Comparison of ENCODE assay signal across 8 cellular contexts in the genomic region with DNA sequence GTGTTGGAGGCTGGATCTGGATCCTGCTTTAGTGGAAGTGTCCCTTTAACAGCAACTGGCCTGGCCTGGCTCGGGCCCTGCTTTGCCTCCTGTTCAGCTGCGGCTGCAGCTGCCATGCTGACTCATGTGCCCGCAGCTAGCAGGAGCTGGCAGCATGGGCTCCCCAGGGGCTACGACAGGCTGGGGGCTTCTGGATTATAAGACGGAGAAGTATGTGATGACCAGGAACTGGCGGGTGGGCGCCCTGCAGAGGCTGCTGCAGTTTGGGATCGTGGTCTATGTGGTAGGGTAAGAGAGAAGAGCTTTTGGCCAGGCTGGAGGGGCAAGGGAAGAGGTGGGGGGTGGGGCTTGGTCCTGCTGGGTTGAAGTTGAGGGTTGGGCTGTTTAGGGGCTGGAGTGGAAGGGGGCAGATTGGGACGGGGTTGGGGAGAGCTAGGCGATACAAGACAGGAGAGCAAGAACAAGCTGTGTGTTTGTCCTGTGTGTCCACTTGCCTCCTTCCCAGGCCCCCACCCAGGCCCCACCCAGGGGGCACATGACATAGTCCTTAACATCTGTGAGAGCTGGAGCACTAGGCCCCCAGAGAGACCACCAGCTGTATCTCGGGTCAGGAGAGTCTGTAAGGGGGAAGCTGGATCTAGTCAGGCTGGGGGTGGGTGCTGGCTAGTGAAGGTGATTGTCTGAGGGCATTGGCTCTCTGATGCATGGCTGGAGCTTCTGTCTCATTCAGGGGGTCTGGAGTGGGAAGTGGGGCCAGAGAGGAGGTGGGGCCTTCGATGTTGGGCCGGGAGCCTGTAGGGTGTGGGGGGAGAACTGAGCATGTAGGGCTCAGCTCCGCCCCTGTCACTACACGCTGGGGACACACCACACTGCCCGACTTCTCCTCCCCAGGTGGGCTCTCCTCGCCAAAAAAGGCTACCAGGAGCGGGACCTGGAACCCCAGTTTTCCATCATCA. TPM values are rescaled to one million over a fixed set of nuclear protein-coding genes. Genes with fewer than 3 reads are reported as not detected.
DNase-seq lines count a peak whose midpoint lies in the region; ATAC-seq and TF ChIP-seq lines count a peak whose summit lies in the region.

A gene (plus strand): TSS at position 115 of the 956 bp plus-strand sequence. CDS start 10 bp downstream, at position 125.

- peak within 1 kb of the TSS; percentile 66 for H3K4me2 ChIP-seq in parathyroid adenoma (ENCODE audit: low read length)

- no peak for TF ChIP-seq POLR2A in thyroid gland (IDR thresholded peaks at IDR 0.05)

- H3K79me2 ChIP-seq in parathyroid adenoma: no peaks in the 10 kb centered on the region

- WGBS in thyroid gland, 2 donors: 55 to 56% methylated on average over 16 to 18 of the region's 18 CpGs

- TF ChIP-seq CTCF in GM06990 (IDR thresholded peaks at IDR 0.05; ENCODE audit: insufficient read depth, low read length, poor library complexity, severe bottlenecking) (no peak), parathyroid adenoma (IDR thresholded peaks at IDR 0.05) (no peak), thyroid gland (IDR thresholded peaks at IDR 0.05) (no peak)

- intact Hi-C loops in thyroid gland (cut with DNase I): loop anchor here (5.0 kb wide), 1 partner anchor 48 kb away; a partner anchor contains a TSS

- H3K9me3 ChIP-seq in parathyroid adenoma (ENCODE audit: control insufficient read depth, low read length): no peaks in the 10 kb centered on the region
- no peaks in the 10 kb centered on the region for H3K9me3 ChIP-seq in thyroid gland

- no peak for DNase-seq in GM06990 (ENCODE audit: extremely low read depth, insufficient read length)
- peak; percentile 53 for DNase-seq in fibroblast of peridontal ligament (ENCODE audit: extremely low read depth)
- DNase-seq in dermis blood vessel endothelial cell: no peak
- DNase-seq in thyroid gland: no peak

- H3K36me3 ChIP-seq in GM06990 (ENCODE audit: control insufficient read depth, insufficient read depth, low read length) (no peaks in the 10 kb centered on the region), parathyroid adenoma (ENCODE audit: control insufficient read depth, insufficient read depth, low read length) (no peaks in the 10 kb centered on the region), thyroid gland (no peaks in the 10 kb centered on the region)

- peak within 1 kb of the TSS; percentile 74 for H2AFZ ChIP-seq in parathyroid adenoma

- H3K27ac ChIP-seq in parathyroid adenoma (peak within 1 kb of the TSS; percentile 2), thyroid gland (peak within 1 kb of the TSS in 1 of 3 donors; percentile 3)

- H3K4me3 ChIP-seq in GM06990 (replicated peaks; ENCODE audit: low read depth, low read length) (peak within 1 kb of the TSS; percentile 56), parathyroid adenoma (ENCODE audit: low read depth, low read length) (peak within 1 kb of the TSS; percentile 55), thyroid gland (replicated peaks in 1 of 3) (peak within 1 kb of the TSS in 1 of 3 donors; percentile 8)

- H3K4me1 ChIP-seq in parathyroid adenoma: no peaks in the 10 kb centered on the region
- H3K4me1 ChIP-seq in thyroid gland: peaks cover 8 to 17% of the 10 kb centered on the region in 2 donors

- no peak within 1 kb of the TSS for H3K9ac ChIP-seq in parathyroid adenoma

- peak; percentile 70 for ATAC-seq in SK-N-SH treated with all-trans-retinoic acid at 6 μM for 48 hours
- ATAC-seq in GM19023 (IDR thresholded peaks at IDR 0.05; ENCODE audit: unreplicated experiment): no peak
- no peak for ATAC-seq in HG03097 (IDR thresholded peaks at IDR 0.05; ENCODE audit: low FRiP score, unreplicated experiment)

- no peaks in the 10 kb centered on the region; the same call in 1 of the 2 replicates for H3K27me3 ChIP-seq in GM06990 (replicated peaks; ENCODE audit: control insufficient read depth, insufficient read depth, low read length)
- no peaks in the 10 kb centered on the region for H3K27me3 ChIP-seq in parathyroid adenoma (ENCODE audit: control insufficient read depth, insufficient read depth, low read length)
- H3K27me3 ChIP-seq in thyroid gland: no peaks in the 10 kb centered on the region

TF ChIP-seq in SK-N-SH treated with all-trans-retinoic acid at 6 μM for 48 hours, 23 proteins besides CTCF, POLR2A, EP300 and RAD21:
- no peak for TF ChIP-seq ZNF70 (CRISPR knock-in tag; IDR thresholded peaks at IDR 0.05)
- TF ChIP-seq BACH2 (CRISPR knock-in tag; IDR thresholded peaks at IDR 0.05; ENCODE audit: borderline replicate concordance): no peak
- TF ChIP-seq GLIS3 (CRISPR knock-in tag; IDR thresholded peaks at IDR 0.05): no peak
- TF ChIP-seq SNAI2 (CRISPR knock-in tag; IDR thresholded peaks at IDR 0.05): no peak
- TF ChIP-seq ISL1 (CRISPR knock-in tag; IDR thresholded peaks at IDR 0.05): no peak
- TF ChIP-seq ESRRG (CRISPR knock-in tag; IDR thresholded peaks at IDR 0.05): no peak
- no peak for TF ChIP-seq PPARA (CRISPR knock-in tag; IDR thresholded peaks at IDR 0.05; ENCODE audit: borderline replicate concordance)
- no peak for TF ChIP-seq CSDC2 (CRISPR knock-in tag; IDR thresholded peaks at IDR 0.05)
- TF ChIP-seq, protein P1, sequence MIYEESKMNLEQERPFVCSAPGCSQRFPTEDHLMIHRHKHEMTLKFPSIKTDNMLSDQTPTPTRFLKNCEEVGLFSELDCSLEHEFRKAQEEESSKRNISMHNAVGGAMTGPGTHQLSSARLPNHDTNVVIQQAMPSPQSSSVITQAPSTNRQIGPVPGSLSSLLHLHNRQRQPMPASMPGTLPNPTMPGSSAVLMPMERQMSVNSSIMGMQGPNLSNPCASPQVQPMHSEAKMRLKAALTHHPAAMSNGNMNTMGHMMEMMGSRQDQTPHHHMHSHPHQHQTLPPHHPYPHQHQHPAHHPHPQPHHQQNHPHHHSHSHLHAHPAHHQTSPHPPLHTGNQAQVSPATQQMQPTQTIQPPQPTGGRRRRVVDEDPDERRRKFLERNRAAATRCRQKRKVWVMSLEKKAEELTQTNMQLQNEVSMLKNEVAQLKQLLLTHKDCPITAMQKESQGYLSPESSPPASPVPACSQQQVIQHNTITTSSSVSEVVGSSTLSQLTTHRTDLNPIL (CRISPR knock-in tag; IDR thresholded peaks at IDR 0.05; ENCODE audit: low read depth): no peak
- TF ChIP-seq, protein P2, sequence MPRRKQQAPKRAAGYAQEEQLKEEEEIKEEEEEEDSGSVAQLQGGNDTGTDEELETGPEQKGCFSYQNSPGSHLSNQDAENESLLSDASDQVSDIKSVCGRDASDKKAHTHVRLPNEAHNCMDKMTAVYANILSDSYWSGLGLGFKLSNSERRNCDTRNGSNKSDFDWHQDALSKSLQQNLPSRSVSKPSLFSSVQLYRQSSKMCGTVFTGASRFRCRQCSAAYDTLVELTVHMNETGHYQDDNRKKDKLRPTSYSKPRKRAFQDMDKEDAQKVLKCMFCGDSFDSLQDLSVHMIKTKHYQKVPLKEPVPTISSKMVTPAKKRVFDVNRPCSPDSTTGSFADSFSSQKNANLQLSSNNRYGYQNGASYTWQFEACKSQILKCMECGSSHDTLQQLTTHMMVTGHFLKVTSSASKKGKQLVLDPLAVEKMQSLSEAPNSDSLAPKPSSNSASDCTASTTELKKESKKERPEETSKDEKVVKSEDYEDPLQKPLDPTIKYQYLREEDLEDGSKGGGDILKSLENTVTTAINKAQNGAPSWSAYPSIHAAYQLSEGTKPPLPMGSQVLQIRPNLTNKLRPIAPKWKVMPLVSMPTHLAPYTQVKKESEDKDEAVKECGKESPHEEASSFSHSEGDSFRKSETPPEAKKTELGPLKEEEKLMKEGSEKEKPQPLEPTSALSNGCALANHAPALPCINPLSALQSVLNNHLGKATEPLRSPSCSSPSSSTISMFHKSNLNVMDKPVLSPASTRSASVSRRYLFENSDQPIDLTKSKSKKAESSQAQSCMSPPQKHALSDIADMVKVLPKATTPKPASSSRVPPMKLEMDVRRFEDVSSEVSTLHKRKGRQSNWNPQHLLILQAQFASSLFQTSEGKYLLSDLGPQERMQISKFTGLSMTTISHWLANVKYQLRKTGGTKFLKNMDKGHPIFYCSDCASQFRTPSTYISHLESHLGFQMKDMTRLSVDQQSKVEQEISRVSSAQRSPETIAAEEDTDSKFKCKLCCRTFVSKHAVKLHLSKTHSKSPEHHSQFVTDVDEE (CRISPR knock-in tag; IDR thresholded peaks at IDR 0.05): no peak
- TF ChIP-seq OSR1 (CRISPR knock-in tag; IDR thresholded peaks at IDR 0.05): no peak

RNA-seq across cellular contexts. Expression of the gene that starts here (rescaled TPM):
- under 0.01 TPM in 1 of 2 replicates, not detected in the other for total RNA-seq in dermis blood vessel endothelial cell
- total RNA-seq in thyroid gland: under 1 TPM in 1 of 4 donors, not detected in 3; 0.40 TPM
